9 cellular contexts compared by ENCODE assay signal in the genomic region with DNA sequence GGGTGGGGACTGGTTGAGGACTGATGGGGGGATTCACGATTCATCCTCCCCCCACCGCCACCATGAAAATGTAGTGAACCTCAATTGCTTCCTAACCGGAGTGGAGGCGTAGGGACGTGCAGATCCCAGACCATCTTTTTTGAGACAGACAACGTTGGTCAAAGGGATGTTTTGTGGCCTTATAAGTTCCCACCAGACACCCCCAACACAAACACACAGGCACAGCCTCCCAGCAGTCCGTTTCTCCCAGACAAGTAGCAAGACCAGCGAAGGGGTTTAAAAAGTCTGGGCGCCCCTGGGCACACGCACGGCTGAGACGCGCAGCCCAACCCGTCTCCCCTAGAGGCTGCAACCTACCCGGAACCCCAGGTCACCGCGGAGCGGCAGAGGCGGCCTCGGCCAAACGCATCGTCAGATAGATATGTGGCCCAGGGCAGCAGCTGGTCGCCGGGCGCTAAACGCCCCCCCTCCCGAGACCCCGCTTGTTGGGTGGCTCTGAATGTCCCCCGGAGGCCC. TPM values are rescaled to one million over a fixed set of nuclear protein-coding genes. Genes with fewer than 3 reads are reported as not detected.
DNase-seq lines count a peak whose midpoint lies in the region; ATAC-seq and TF ChIP-seq lines count a peak whose summit lies in the region.
"Had no signal": no experiment of that assay in that cellular context is flagged by ENCODE, and none has a peak within 500 bp of the region (broad histone marks: within the 10 kb centered on the region; RNA-seq: fewer than 3 reads in every experiment).

No MANE protein-coding gene starts in this region.

- intact Hi-C loops in gastrocnemius medialis (cut with DNase I; ENCODE audit: low total_unique reads), result no loop called here

- no peaks in the 10 kb centered on the region for H3K36me3 ChIP-seq in Peyer's patch
- H3K36me3 ChIP-seq in gastrocnemius medialis, result no peaks in the 10 kb centered on the region
- H3K36me3 ChIP-seq in Karpas-422 (ENCODE audit: insufficient read depth, low read length), result no peaks in the 10 kb centered on the region

- DNase-seq in NCI-H748 (lab: John Stamatoyannopoulos, UW; ENCODE audit: unreplicated experiment) (peak; percentile 43), NCI-H748 treated with DMSO at 0.1 percent for 48 hours (lab: John Stamatoyannopoulos, UW) (no peak), Peyer's patch (peak in 1 of 3 donors; percentile 47), fibroblast of pulmonary artery (ENCODE audit: low read depth) (no peak), gastrocnemius medialis (no peak), Karpas-422 (no peak)
- DNase-seq: central memory CD4-positive, alpha-beta T cell had no signal

- peaks cover 0 to 88% of the 10 kb centered on the region in 2 donors for H3K27me3 ChIP-seq in Peyer's patch
- peaks cover 96 to 98% (median 96%) of the 10 kb centered on the region in 3 donors for H3K27me3 ChIP-seq in gastrocnemius medialis
- no peaks in the 10 kb centered on the region for H3K27me3 ChIP-seq in Karpas-422 (ENCODE audit: low read length)

- peaks cover 0 to 6% (median 0%) of the 10 kb centered on the region in 4 donors for H3K9me3 ChIP-seq in Peyer's patch
- no peaks in the 10 kb centered on the region for H3K9me3 ChIP-seq in gastrocnemius medialis
- no peaks in the 10 kb centered on the region for H3K9me3 ChIP-seq in Karpas-422 (ENCODE audit: low read length)

- TF ChIP-seq POLR2A in Peyer's patch (IDR thresholded peaks at IDR 0.05), result no peak
- no peak for TF ChIP-seq POLR2A in gastrocnemius medialis (IDR thresholded peaks at IDR 0.05)

- ATAC-seq in gastrocnemius medialis, result no peak
- ATAC-seq in HG03108 (IDR thresholded peaks at IDR 0.05; ENCODE audit: unreplicated experiment), result no peak
- ATAC-seq in GM21360 (IDR thresholded peaks at IDR 0.05; ENCODE audit: unreplicated experiment), result no peak

- no peak overlapping the region for H2AFZ ChIP-seq in Karpas-422 (ENCODE audit: low read length)

- TF ChIP-seq CTCF in Peyer's patch (IDR thresholded peaks at IDR 0.05) (no peak), fibroblast of pulmonary artery (IDR thresholded peaks at IDR 0.05; ENCODE audit: low read length, missing control alignments) (no peak), gastrocnemius medialis (IDR thresholded peaks at IDR 0.05 in 4 of 5, conservative IDR thresholded peaks at IDR 0.05 in 1 of 5) (no peak)

- H3K4me2 ChIP-seq in Karpas-422 (ENCODE audit: low read depth, low read length, poor library complexity, severe bottlenecking), result no peak overlapping the region

- no peaks in the 10 kb centered on the region for H3K79me2 ChIP-seq in Karpas-422 (ENCODE audit: low read length)

- H3K4me3 ChIP-seq in Peyer's patch, result peak overlapping the region in 3 of 4 donors; percentile 18 to 46 (median 38)
- peak overlapping the region; percentile 19 for H3K4me3 ChIP-seq in fibroblast of pulmonary artery (replicated peaks; ENCODE audit: low read depth, low read length)
- peak overlapping the region; percentile 34 to 51 (median 42) for H3K4me3 ChIP-seq in gastrocnemius medialis
- H3K4me3 ChIP-seq in Karpas-422 (ENCODE audit: low read length), result no peak overlapping the region

- in situ Hi-C loops in gastrocnemius medialis (cut with MboI; ENCODE audit: low sequenced_read_pairs in 4 of 4), result no loop called here

- no peaks in the 10 kb centered on the region for H4K20me1 ChIP-seq in Karpas-422 (ENCODE audit: insufficient read depth, low read depth, low read length)

- H3K27ac ChIP-seq in Peyer's patch (no peak overlapping the region), gastrocnemius medialis (no peak overlapping the region), Karpas-422 (ENCODE audit: low read length) (no peak overlapping the region)

- H3K9me2 ChIP-seq in Karpas-422 (replicated peaks; ENCODE audit: insufficient read depth, low read length), result no peaks in the 10 kb centered on the region

- H3K4me1 ChIP-seq in Peyer's patch, result peaks cover 0 to 64% (median 4%) of the 10 kb centered on the region in 4 donors
- peaks cover 29 to 31% of the 10 kb centered on the region in 2 donors for H3K4me1 ChIP-seq in gastrocnemius medialis
- H3K4me1 ChIP-seq in Karpas-422 (ENCODE audit: low read length), result no peaks in the 10 kb centered on the region

- H3K9ac ChIP-seq in Karpas-422 (ENCODE audit: low read length), result no peak overlapping the region

RNA-seq across cellular contexts. Expression of a gene that starts 1.3 kb away (rescaled TPM):
- total RNA-seq in Peyer's patch (not detected), gastrocnemius medialis (not detected)
- not detected in 2 replicates for total RNA-seq in Karpas-422 (2014; rRNA removed; shearing (Covaris generic); ENCODE audit: low replicate concordance)
